ENCODE assay signal across 31 cellular contexts in the genomic region with DNA sequence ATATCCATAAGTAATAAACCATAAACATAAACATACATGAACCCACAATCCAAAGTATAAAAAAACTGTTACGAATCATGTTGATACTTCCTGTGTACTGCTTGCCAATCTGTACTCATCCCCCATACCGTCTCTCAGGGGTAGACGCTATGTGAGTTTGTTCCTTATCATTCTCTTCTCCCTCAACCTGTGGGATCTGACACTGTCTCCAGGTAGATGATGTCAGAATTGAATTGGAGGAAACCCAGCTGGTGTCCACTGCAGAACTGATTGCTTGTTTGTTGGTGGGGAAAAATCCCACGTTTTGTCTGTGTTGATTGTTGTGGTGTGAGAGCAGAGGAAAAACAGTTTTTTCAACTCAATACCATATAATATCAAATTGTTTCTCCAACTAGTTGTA. TPM values are rescaled to one million over a fixed set of nuclear protein-coding genes. Genes with fewer than 3 reads are reported as not detected.
"Had no signal": no experiment of that assay in that cellular context is flagged by ENCODE, and none has a peak within 500 bp of the region (broad histone marks: within the 10 kb centered on the region; RNA-seq: fewer than 3 reads in every experiment).

No MANE protein-coding gene starts in this region.

- H3K27ac ChIP-seq: left lung, lower lobe of right lung, ovary, right atrium auricular region, right lobe of liver, stomach, testis, thyroid gland, transverse colon, upper lobe of left lung, vagina had no signal

- H3K36me3 ChIP-seq: left lung, lower lobe of right lung, ovary, right atrium auricular region, right lobe of liver, stomach, thyroid gland, transverse colon, upper lobe of left lung, vagina had no signal

- DNase-seq: hypothalamus; left colon; left lung; lower lobe of right lung; mammary epithelial cell; mesenchymal stem cell; mucosa of descending colon; naive thymus-derived CD4-positive, alpha-beta T cell; ovary; right lobe of liver; stimulated activated CD4-positive, alpha-beta T cell treated with anti-CD3 and anti-CD28 coated beads, Interleukin-1b, Interleukin-23, amount 100 ng/mL, for 48 hours; stimulated activated CD4-positive, alpha-beta T cell treated with anti-CD3 and anti-CD28 coated beads, Interleukin-2, amount 100 ng/mL, for 48 hours; stimulated activated CD4-positive, alpha-beta T cell treated with anti-CD3 and anti-CD28 coated beads, Interleukin-4, amount 100 ng/mL, for 4 hours; stimulated activated CD8-positive, alpha-beta memory T cell treated with anti-CD3 and anti-CD28 coated beads, Interleukin-4, amount 100 ng/mL, for 48 hours; stimulated activated naive B cell treated with anti-CD40 and anti-IgM and Interleukin-4, amounts not matched to agents 10 μg/mL and 1 μg/mL and 100 μg/mL, for 72 hours; stimulated activated naive CD8-positive, alpha-beta T cell treated with anti-CD3 and anti-CD28 coated beads, Interleukin-15, Interleukin-2, amounts not matched to agents 100 U/mL and 50 U/mL, for 24 hours; stomach; testis; thyroid gland; transverse colon; upper lobe of left lung had no signal

- H3K4me3 ChIP-seq: left lung, lower lobe of right lung, mucosa of descending colon, ovary, right atrium auricular region, right lobe of liver, smooth muscle cell, stomach, testis, thyroid gland, transverse colon, upper lobe of left lung, vagina had no signal

- H3K4me1 ChIP-seq: left lung, lower lobe of right lung, right atrium auricular region, right lobe of liver, stomach, testis, thyroid gland, transverse colon, upper lobe of left lung, vagina had no signal

- H3K27me3 Mint-ChIP-seq: natural killer cell treated with Interleukin-12 subunit alpha and Interleukin-12 subunit beta and Interleukin-15 and Interleukin-18, amount 100 ng/mL, for 72 hours; stimulated activated naive B cell treated with anti-CD40 and anti-IgM and Interleukin-4, amounts not matched to agents 10 μg/mL and 1 μg/mL and 100 μg/mL, for 72 hours had no signal

- H3K4me1 Mint-ChIP-seq: mesothelial cell of epicardium had no signal

- H3K27ac Mint-ChIP-seq: mesothelial cell of epicardium; naive thymus-derived CD4-positive, alpha-beta T cell; natural killer cell treated with Interleukin-12 subunit alpha and Interleukin-12 subunit beta and Interleukin-15 and Interleukin-18, amount 100 ng/mL, for 72 hours; progenitor cell of endocrine pancreas had no signal

- H3K36me3 Mint-ChIP-seq: mesothelial cell of epicardium; natural killer cell treated with Interleukin-12 subunit alpha and Interleukin-12 subunit beta and Interleukin-15 and Interleukin-18, amount 100 ng/mL, for 72 hours had no signal

- FAIRE-seq: keratinocyte had no signal

- H3K27me3 ChIP-seq: left lung, ovary, right atrium auricular region, right lobe of liver, stomach, testis, thyroid gland, transverse colon, upper lobe of left lung, vagina had no signal

- ATAC-seq: left colon; left lung; lower lobe of right lung; mucosa of descending colon; naive thymus-derived CD4-positive, alpha-beta T cell; natural killer cell treated with Interleukin-12 subunit alpha and Interleukin-12 subunit beta and Interleukin-15 and Interleukin-18, amount 100 ng/mL, for 72 hours; right lobe of liver; stimulated activated naive B cell treated with anti-CD40 and anti-IgM and Interleukin-4, amounts not matched to agents 10 μg/mL and 1 μg/mL and 100 μg/mL, for 72 hours; stimulated activated naive CD8-positive, alpha-beta T cell treated with anti-CD3 and anti-CD28 coated beads, Interleukin-15, Interleukin-2, amounts not matched to agents 100 U/mL and 50 U/mL, for 24 hours had no signal

- H3K4me3 Mint-ChIP-seq: mesothelial cell of epicardium; naive thymus-derived CD4-positive, alpha-beta T cell; natural killer cell treated with Interleukin-12 subunit alpha and Interleukin-12 subunit beta and Interleukin-15 and Interleukin-18, amount 100 ng/mL, for 72 hours; stimulated activated naive B cell treated with anti-CD40 and anti-IgM and Interleukin-4, amounts not matched to agents 10 μg/mL and 1 μg/mL and 100 μg/mL, for 72 hours had no signal

- H3K4me2 ChIP-seq: smooth muscle cell had no signal

RNA-seq across cellular contexts. Expression of a gene that starts 50.8 kb away (rescaled TPM):
- total RNA-seq: left colon; left lung; lower lobe of right lung; mammary epithelial cell; natural killer cell treated with Interleukin-12 subunit alpha and Interleukin-12 subunit beta and Interleukin-15 and Interleukin-18, amount 100 ng/mL, for 72 hours; ovary; pulmonary artery endothelial cell; renal cortical epithelial cell; right atrium auricular region; right lobe of liver; smooth muscle cell; stomach; thyroid gland; upper lobe of left lung; vagina had no signal
- polyA plus RNA-seq: mammary epithelial cell, ovary, smooth muscle cell, stomach, urinary bladder had no signal
